Comparison of ENCODE assay signal across 1 cellular context in the genomic region with DNA sequence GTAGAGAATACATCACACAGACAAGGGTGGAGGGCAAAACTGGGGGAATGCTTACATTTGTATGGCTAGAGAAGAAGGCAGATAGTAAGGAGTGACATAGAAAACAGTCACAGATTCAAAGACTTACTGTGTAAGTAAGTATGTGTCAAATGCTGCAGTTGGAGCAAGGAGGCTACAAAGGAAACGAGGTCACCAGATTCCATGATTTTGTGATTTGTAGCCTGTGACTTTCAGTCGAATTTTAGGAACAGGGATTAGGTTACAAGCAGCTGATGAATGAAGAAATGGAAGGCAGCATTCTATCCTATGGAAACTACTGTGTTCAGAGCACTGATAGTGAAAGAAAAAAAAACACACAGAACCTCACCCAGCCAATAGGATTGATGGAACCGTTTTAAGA.
TF ChIP-seq lines count a peak whose summit lies in the region.

No MANE protein-coding gene starts in this region.

TF ChIP-seq in WTC11, 78 proteins besides CTCF, POLR2A, EP300 and RAD21 (continued from another document):
- TF ChIP-seq, protein P1, sequence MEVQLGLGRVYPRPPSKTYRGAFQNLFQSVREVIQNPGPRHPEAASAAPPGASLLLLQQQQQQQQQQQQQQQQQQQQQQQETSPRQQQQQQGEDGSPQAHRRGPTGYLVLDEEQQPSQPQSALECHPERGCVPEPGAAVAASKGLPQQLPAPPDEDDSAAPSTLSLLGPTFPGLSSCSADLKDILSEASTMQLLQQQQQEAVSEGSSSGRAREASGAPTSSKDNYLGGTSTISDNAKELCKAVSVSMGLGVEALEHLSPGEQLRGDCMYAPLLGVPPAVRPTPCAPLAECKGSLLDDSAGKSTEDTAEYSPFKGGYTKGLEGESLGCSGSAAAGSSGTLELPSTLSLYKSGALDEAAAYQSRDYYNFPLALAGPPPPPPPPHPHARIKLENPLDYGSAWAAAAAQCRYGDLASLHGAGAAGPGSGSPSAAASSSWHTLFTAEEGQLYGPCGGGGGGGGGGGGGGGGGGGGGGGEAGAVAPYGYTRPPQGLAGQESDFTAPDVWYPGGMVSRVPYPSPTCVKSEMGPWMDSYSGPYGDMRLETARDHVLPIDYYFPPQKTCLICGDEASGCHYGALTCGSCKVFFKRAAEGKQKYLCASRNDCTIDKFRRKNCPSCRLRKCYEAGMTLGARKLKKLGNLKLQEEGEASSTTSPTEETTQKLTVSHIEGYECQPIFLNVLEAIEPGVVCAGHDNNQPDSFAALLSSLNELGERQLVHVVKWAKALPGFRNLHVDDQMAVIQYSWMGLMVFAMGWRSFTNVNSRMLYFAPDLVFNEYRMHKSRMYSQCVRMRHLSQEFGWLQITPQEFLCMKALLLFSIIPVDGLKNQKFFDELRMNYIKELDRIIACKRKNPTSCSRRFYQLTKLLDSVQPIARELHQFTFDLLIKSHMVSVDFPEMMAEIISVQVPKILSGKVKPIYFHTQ (CRISPR knock-in tag; IDR thresholded peaks at IDR 0.05) = no peak
- TF ChIP-seq, protein P2, sequence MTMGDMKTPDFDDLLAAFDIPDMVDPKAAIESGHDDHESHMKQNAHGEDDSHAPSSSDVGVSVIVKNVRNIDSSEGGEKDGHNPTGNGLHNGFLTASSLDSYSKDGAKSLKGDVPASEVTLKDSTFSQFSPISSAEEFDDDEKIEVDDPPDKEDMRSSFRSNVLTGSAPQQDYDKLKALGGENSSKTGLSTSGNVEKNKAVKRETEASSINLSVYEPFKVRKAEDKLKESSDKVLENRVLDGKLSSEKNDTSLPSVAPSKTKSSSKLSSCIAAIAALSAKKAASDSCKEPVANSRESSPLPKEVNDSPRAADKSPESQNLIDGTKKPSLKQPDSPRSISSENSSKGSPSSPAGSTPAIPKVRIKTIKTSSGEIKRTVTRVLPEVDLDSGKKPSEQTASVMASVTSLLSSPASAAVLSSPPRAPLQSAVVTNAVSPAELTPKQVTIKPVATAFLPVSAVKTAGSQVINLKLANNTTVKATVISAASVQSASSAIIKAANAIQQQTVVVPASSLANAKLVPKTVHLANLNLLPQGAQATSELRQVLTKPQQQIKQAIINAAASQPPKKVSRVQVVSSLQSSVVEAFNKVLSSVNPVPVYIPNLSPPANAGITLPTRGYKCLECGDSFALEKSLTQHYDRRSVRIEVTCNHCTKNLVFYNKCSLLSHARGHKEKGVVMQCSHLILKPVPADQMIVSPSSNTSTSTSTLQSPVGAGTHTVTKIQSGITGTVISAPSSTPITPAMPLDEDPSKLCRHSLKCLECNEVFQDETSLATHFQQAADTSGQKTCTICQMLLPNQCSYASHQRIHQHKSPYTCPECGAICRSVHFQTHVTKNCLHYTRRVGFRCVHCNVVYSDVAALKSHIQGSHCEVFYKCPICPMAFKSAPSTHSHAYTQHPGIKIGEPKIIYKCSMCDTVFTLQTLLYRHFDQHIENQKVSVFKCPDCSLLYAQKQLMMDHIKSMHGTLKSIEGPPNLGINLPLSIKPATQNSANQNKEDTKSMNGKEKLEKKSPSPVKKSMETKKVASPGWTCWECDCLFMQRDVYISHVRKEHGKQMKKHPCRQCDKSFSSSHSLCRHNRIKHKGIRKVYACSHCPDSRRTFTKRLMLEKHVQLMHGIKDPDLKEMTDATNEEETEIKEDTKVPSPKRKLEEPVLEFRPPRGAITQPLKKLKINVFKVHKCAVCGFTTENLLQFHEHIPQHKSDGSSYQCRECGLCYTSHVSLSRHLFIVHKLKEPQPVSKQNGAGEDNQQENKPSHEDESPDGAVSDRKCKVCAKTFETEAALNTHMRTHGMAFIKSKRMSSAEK (CRISPR knock-in tag; IDR thresholded peaks at IDR 0.05; ENCODE audit: borderline replicate concordance) = no peak
- TF ChIP-seq FOXK1 (CRISPR knock-in tag; IDR thresholded peaks at IDR 0.05) = no peak
- TF ChIP-seq TCF7 (CRISPR knock-in tag; IDR thresholded peaks at IDR 0.05; ENCODE audit: low read depth) = no peak
- no peak for TF ChIP-seq EMX1 (CRISPR knock-in tag; IDR thresholded peaks at IDR 0.05)
- TF ChIP-seq, protein P3, sequence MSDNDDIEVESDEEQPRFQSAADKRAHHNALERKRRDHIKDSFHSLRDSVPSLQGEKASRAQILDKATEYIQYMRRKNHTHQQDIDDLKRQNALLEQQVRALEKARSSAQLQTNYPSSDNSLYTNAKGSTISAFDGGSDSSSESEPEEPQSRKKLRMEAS (CRISPR knock-in tag; IDR thresholded peaks at IDR 0.05) = no peak
